8 cellular contexts compared by ENCODE assay signal in genomic region chr6:106103728-106104109, GRCh38. TPM values are rescaled to one million over a fixed set of nuclear protein-coding genes. Genes with fewer than 3 reads are reported as not detected.
A peak's percentile ranks its signal among the peaks of the same experiment; 100 is the strongest.
DNase-seq lines count a peak whose midpoint lies in the region; ATAC-seq, FAIRE-seq and TF ChIP-seq lines count a peak whose summit lies in the region.

No MANE protein-coding gene starts in this region.

- dilution Hi-C loops in keratinocyte (cut with MboI; ENCODE audit: extremely low pct_ligation_motif_present, low sequenced_read_pairs) = no loop called here

- H3K4me1 ChIP-seq in keratinocyte (ENCODE audit: control insufficient read depth, extremely low read depth, insufficient read depth, low read length) = peaks cover 39% of the 10 kb centered on the region

- H3K9me1 ChIP-seq in keratinocyte (ENCODE audit: control insufficient read depth, extremely low read depth, insufficient read depth, low read length) = no peaks in the 10 kb centered on the region

- DNase-seq in T-helper 9 cell (peak; percentile 53), keratinocyte (ENCODE audit: low read depth, low spot score) (no peak), NCI-H1694 (lab: John Stamatoyannopoulos, UW) (no peak), head of caudate nucleus (no peak), ureter (ENCODE audit: low spot score) (no peak), SHP77 (lab: John Stamatoyannopoulos, UW) (no peak)

- ATAC-seq in HG02852 (IDR thresholded peaks at IDR 0.05; ENCODE audit: unreplicated experiment) = peak; percentile 30

- H3K9ac ChIP-seq in keratinocyte (ENCODE audit: control insufficient read depth, extremely low read depth, insufficient read depth, low read length) = peak overlapping the region; percentile 33

- peak overlapping the region; percentile 74 for H3K4me2 ChIP-seq in keratinocyte (ENCODE audit: control insufficient read depth, extremely low read depth, insufficient read depth, low read depth, low read length)

- FAIRE-seq in keratinocyte (lab: Jason Lieb, UNC) = peak; percentile 71

- H3K36me3 ChIP-seq in keratinocyte (ENCODE audit: control insufficient read depth in 2 of 2, extremely low read depth in 1 of 2, insufficient read depth in 2 of 2, low read length in 2 of 2) = peaks cover 25 to 31% of the 10 kb centered on the region in 2 experiments

- H2AFZ ChIP-seq in keratinocyte (ENCODE audit: control insufficient read depth, low read length) = no peak overlapping the region

- H3K9me3 ChIP-seq in keratinocyte (ENCODE audit: control insufficient read depth, low read depth, low read length) = no peaks in the 10 kb centered on the region

- H4K20me1 ChIP-seq in keratinocyte (ENCODE audit: control insufficient read depth, extremely low read depth, insufficient read depth, low read length) = no peaks in the 10 kb centered on the region

- TF ChIP-seq CTCF in keratinocyte (optimal IDR thresholded peaks at IDR 0.05 in 1 of 3, IDR thresholded peaks at IDR 0.05 in 1 of 3, conservative IDR thresholded peaks at IDR 0.05 in 1 of 3; ENCODE audit: extremely low read depth in 1 of 3, insufficient read depth in 2 of 3, low read length in 3 of 3) = no peak

- intact Hi-C loops in head of caudate nucleus (cut with DNase I) = no loop called here

- no peak overlapping the region for H3K27ac ChIP-seq in keratinocyte (ENCODE audit: control insufficient read depth, insufficient read depth, low read length)

- peak; percentile 16 for TF ChIP-seq POLR2A in GM18526 (IDR thresholded peaks at IDR 0.05; ENCODE audit: extremely low read depth, insufficient read length)

- no peaks in the 10 kb centered on the region for H3K27me3 ChIP-seq in keratinocyte (ENCODE audit: control insufficient read depth, extremely low read depth, insufficient read depth, low read length)

- peak overlapping the region in 2 of 3 experiments; percentile 0 to 34 for H3K4me3 ChIP-seq in keratinocyte (ENCODE audit: control insufficient read depth in 2 of 3, extremely low read depth in 1 of 3, insufficient read depth in 2 of 3, low read depth in 1 of 3, low read length in 3 of 3)

- peaks cover 4% of the 10 kb centered on the region for H3K79me2 ChIP-seq in keratinocyte (ENCODE audit: control insufficient read depth, insufficient read depth, low read length)

RNA-seq across cellular contexts. Expression of gene PRDM1, which starts 17.6 kb away (rescaled TPM):
- 3.9 to 8.6 TPM (median 6.7 TPM) in 3 replicates for polyA plus RNA-seq in keratinocyte
- 96.8 TPM for polyA plus RNA-seq in keratinocyte (2011; ENCODE audit: low read depth)
- 2.4 and 4.8 TPM in 2 replicates for polyA plus RNA-seq in keratinocyte (2011; cell fraction: cytosol; rRNA removed)
- polyA plus RNA-seq in keratinocyte (2011; cell fraction: nucleus; rRNA removed) = 17.2 and 19.4 TPM in 2 replicates
- 6.1 and 46.3 TPM in 2 replicates for polyA plus RNA-seq in keratinocyte (2012; ENCODE audit: low replicate concordance)
- 12.4 to 14.6 TPM (median 13.3 TPM) in 3 replicates for polyA minus RNA-seq in keratinocyte
- 3.3 TPM for polyA minus RNA-seq in keratinocyte (2011; cell fraction: cytosol; rRNA and poly(A)+ RNA removed)
- 19.2 and 37.1 TPM in 2 replicates for polyA minus RNA-seq in keratinocyte (2011; cell fraction: nucleus; rRNA and poly(A)+ RNA removed)
- total RNA-seq in ureter = 18.2 TPM
